ENCODE assay signal across 9 cellular contexts in the genomic region with DNA sequence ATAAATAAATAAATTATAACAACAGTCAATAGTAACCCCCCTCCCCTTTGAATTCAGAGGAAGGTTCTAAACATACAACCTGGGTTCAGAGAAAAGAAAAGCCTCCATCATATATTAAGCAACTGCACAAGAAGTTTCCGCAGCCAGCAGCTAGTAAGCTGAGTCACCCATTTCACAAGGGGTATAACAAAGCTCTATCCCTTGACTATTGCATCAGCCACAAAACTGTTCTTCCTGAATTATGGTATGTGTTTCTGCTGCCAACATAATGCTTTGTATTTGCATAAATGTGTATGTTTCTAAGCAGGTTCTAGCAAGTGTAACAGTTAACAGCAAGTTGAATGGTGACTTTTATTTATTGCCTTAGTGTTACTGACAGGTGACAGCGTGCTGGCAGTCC. TPM values are rescaled to one million over a fixed set of nuclear protein-coding genes. Genes with fewer than 3 reads are reported as not detected.
DNase-seq lines count a peak whose midpoint lies in the region; ATAC-seq and TF ChIP-seq lines count a peak whose summit lies in the region.
"Had no signal": no experiment of that assay in that cellular context is flagged by ENCODE, and none has a peak within 500 bp of the region (broad histone marks: within the 10 kb centered on the region; RNA-seq: fewer than 3 reads in every experiment).

No MANE protein-coding gene starts in this region.

- intact Hi-C loops in right cardiac atrium (cut with DNase I): loop anchor here in 3 of 4 donors (10.0 kb wide), 2 partner anchors 85 to 185 kb away; a partner anchor contains a TSS

- no peaks in the 10 kb centered on the region for H3K4me1 ChIP-seq in right cardiac atrium (ENCODE audit: control insufficient read depth, insufficient read depth, low read length)

- POLR2A ChIA-PET in AG04449 (lab: Yijun Ruan, JAX): no interaction called here

- no peaks in the 10 kb centered on the region for H3K27me3 ChIP-seq in right cardiac atrium (ENCODE audit: control insufficient read depth, insufficient read depth)

- peak; percentile 59 to 80 for ATAC-seq in right cardiac atrium

- no peaks in the 10 kb centered on the region for H3K9me3 ChIP-seq in right cardiac atrium (ENCODE audit: control insufficient read depth, low read length)

- H3K27ac ChIP-seq in right cardiac atrium (ENCODE audit: low read length): no peak overlapping the region

- TF ChIP-seq CTCF in AG04449 (IDR thresholded peaks at IDR 0.05; ENCODE audit: insufficient read depth, low read length, missing control alignments): no peak

- CTCF ChIA-PET in AG04449 (lab: Yijun Ruan, JAX): no interaction called here

- H3K4me3 ChIP-seq in AG04449 (ENCODE audit: low read depth, low read length): no peak overlapping the region
- H3K4me3 ChIP-seq in right cardiac atrium (ENCODE audit: low read length): no peak overlapping the region

- DNase-seq in AG04449 (ENCODE audit: low read depth, low spot score): peak; percentile 61
- DNase-seq in H4 (ENCODE audit: low spot score): peak; percentile 78
- peak; percentile 88 for DNase-seq in SKM-1 (lab: John Stamatoyannopoulos, UW; ENCODE audit: unreplicated experiment)
- DNase-seq in right cardiac atrium: no peak
- no peak for DNase-seq in NCI-H774 (lab: John Stamatoyannopoulos, UW)
- DNase-seq in COLO668 (lab: John Stamatoyannopoulos, UW; ENCODE audit: unreplicated experiment): no peak
- DNase-seq in ecto neural progenitor cell (ENCODE audit: low spot score): no peak
- DNase-seq in activated CD4-positive, alpha-beta T cell treated with anti-CD3 and anti-CD28 coated beads for 4 hours: no peak
- DNase-seq: mesendoderm had no signal

- WGBS in right cardiac atrium: 85% methylated on average over 2 of the region's 2 CpGs

RNA-seq across cellular contexts. Expression of a gene that starts 6.8 kb away (rescaled TPM):
- total RNA-seq in H4 (2014; rRNA removed; shearing (Covaris generic)): 12.5 and 17.0 TPM in 2 replicates
- total RNA-seq in right cardiac atrium: 10 to 100 TPM; 11.1 to 16.1 (median 14.0) TPM
- 4.7 TPM for polyA plus RNA-seq in right cardiac atrium

Comparison
In these comparisons a context has a peak if more than half of its experiments do, and no peak if none do; other contexts are left out.
1. DNase-seq: peak in AG04449 (single experiment), H4 (single experiment) and SKM-1 (single experiment); none in right cardiac atrium (0 of 3), NCI-H774 (single experiment), COLO668 (single experiment), ecto neural progenitor cell (single experiment) and activated CD4-positive, alpha-beta T cell treated with anti-CD3 and anti-CD28 coated beads for 4 hours (0 of 2).